16 cellular contexts compared by ENCODE assay signal in the genomic region with DNA sequence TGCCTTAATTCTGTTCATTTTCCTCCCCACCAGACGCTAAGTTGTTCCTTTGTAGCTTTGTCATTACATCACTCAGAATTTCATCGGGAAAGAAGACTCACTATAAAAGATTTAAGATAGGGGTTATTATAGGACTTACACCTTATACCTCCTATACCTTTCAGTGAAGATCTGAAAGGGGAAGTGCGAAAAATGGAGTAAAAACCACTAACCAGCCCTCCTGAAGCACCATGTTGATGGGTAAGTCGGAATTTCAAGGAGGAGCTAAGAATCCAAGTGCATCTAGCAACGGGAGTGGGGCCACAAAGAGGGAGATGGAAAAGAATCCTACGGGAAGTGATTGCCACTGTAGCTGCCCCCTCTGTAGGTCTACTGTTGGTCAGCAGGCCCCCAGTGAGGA.
A peak's percentile ranks its signal among the peaks of the same experiment; 100 is the strongest.
DNase-seq lines count a peak whose midpoint lies in the region; ATAC-seq and TF ChIP-seq lines count a peak whose summit lies in the region.
"Had no signal": no experiment of that assay in that cellular context is flagged by ENCODE, and none has a peak within 500 bp of the region (broad histone marks: within the 10 kb centered on the region; RNA-seq: fewer than 3 reads in every experiment).

No MANE protein-coding gene starts in this region.

- H3K27me3 ChIP-seq in neural progenitor cell, result no peaks in the 10 kb centered on the region

- TF ChIP-seq CTCF in WTC11 (IDR thresholded peaks at IDR 0.05) (no peak), neural progenitor cell (IDR thresholded peaks at IDR 0.05) (no peak)

- H3K4me2 ChIP-seq in neural progenitor cell, result no peak overlapping the region

- peak overlapping the region; percentile 15 for H3K27ac Mint-ChIP-seq in activated naive CD4-positive, alpha-beta T cell treated with anti-CD3 and anti-CD28 coated beads, Interleukin-2, amount 50 U/mL, for 24 hours
- no peak overlapping the region for H3K27ac Mint-ChIP-seq in WTC11
- H3K27ac Mint-ChIP-seq in neural progenitor cell, result no peak overlapping the region
- H3K27ac Mint-ChIP-seq: B cell; CD4-positive, CD25-positive, alpha-beta regulatory T cell; CD8-positive, alpha-beta memory T cell; HFFc6 had no signal

- no peak overlapping the region for H3K4me3 ChIP-seq in neural progenitor cell

- no peaks in the 10 kb centered on the region for H3K36me3 Mint-ChIP-seq in activated naive CD4-positive, alpha-beta T cell treated with anti-CD3 and anti-CD28 coated beads, Interleukin-2, amount 50 U/mL, for 24 hours
- H3K36me3 Mint-ChIP-seq in WTC11 (no peaks in the 10 kb centered on the region), neural progenitor cell (peaks cover 2% of the 10 kb centered on the region)
- H3K36me3 Mint-ChIP-seq: CD4-positive, CD25-positive, alpha-beta regulatory T cell; CD8-positive, alpha-beta memory T cell had no signal

- H3K4me1 Mint-ChIP-seq in activated naive CD4-positive, alpha-beta T cell treated with anti-CD3 and anti-CD28 coated beads, Interleukin-2, amount 50 U/mL, for 24 hours, result no peaks in the 10 kb centered on the region
- no peaks in the 10 kb centered on the region for H3K4me1 Mint-ChIP-seq in WTC11
- peaks cover 2% of the 10 kb centered on the region for H3K4me1 Mint-ChIP-seq in neural progenitor cell
- H3K4me1 Mint-ChIP-seq: B cell; CD4-positive, CD25-positive, alpha-beta regulatory T cell; CD8-positive, alpha-beta memory T cell had no signal

- POLR2A ChIA-PET in WTC11 (lab: Charles Lee), result no interaction called here

- H3K4me1 ChIP-seq in neural progenitor cell, result peaks cover 17% of the 10 kb centered on the region

- peak overlapping the region; percentile 58 for H2AFZ ChIP-seq in neural progenitor cell (replicated peaks)

- no peak overlapping the region for H3K9ac ChIP-seq in neural progenitor cell

- H3K27me3 Mint-ChIP-seq in activated naive CD4-positive, alpha-beta T cell treated with anti-CD3 and anti-CD28 coated beads, Interleukin-2, amount 50 U/mL, for 24 hours, result peaks cover 17% of the 10 kb centered on the region
- no peaks in the 10 kb centered on the region for H3K27me3 Mint-ChIP-seq in WTC11 (ENCODE audit: low read depth)
- no peaks in the 10 kb centered on the region for H3K27me3 Mint-ChIP-seq in neural progenitor cell (ENCODE audit: insufficient read depth, low read depth)

- no peaks in the 10 kb centered on the region for H3K36me3 ChIP-seq in neural progenitor cell

- H3K27ac ChIP-seq in neural progenitor cell, result no peak overlapping the region
- H3K27ac ChIP-seq: HL-60 had no signal

- no peaks in the 10 kb centered on the region for H3K9me3 Mint-ChIP-seq in activated naive CD4-positive, alpha-beta T cell treated with anti-CD3 and anti-CD28 coated beads, Interleukin-2, amount 50 U/mL, for 24 hours
- H3K9me3 Mint-ChIP-seq in WTC11, result no peaks in the 10 kb centered on the region
- peaks cover 2% of the 10 kb centered on the region for H3K9me3 Mint-ChIP-seq in neural progenitor cell
- H3K9me3 Mint-ChIP-seq: CD4-positive, CD25-positive, alpha-beta regulatory T cell; CD8-positive, alpha-beta memory T cell; HFFc6 had no signal

- peak; percentile 60 for ATAC-seq in WTC11
- ATAC-seq: HCT116 had no signal

- no peak for DNase-seq in activated naive CD4-positive, alpha-beta T cell treated with anti-CD3 and anti-CD28 coated beads, Interleukin-2, amount 50 U/mL, for 16 hours
- no peak for DNase-seq in WTC11 (ENCODE audit: low spot score)
- no peak for DNase-seq in neural progenitor cell (ENCODE audit: low spot score)
- no peak for DNase-seq in NCI-H2029 treated with DMSO at 0.1 percent for 48 hours (lab: John Stamatoyannopoulos, UW)
- DNase-seq in ureter (ENCODE audit: low spot score), result no peak
- DNase-seq: C1 segment of cervical spinal cord; CD4-positive, CD25-positive, alpha-beta regulatory T cell; CD8-positive, alpha-beta memory T cell; COR-L47; GOT3; H7; HFFc6 had no signal

- H3K9me3 ChIP-seq in neural progenitor cell (ENCODE audit: low read depth), result no peaks in the 10 kb centered on the region

- H3F3A ChIP-seq in neural progenitor cell (ENCODE audit: low read depth), result peaks cover 21% of the 10 kb centered on the region

- H4K20me1 ChIP-seq in neural progenitor cell (ENCODE audit: low read depth), result no peaks in the 10 kb centered on the region

- CTCF ChIA-PET in WTC11 (lab: Charles Lee), result interaction anchor here (1.0 to 1.3 kb wide), 2 partner anchors 25 to 72 kb away, joined by 5 to 6 read pairs; no protein-coding TSS in a partner anchor

- H3K79me2 ChIP-seq in neural progenitor cell (ENCODE audit: low read depth), result no peaks in the 10 kb centered on the region

- no peak overlapping the region for H3K4me3 Mint-ChIP-seq in activated naive CD4-positive, alpha-beta T cell treated with anti-CD3 and anti-CD28 coated beads, Interleukin-2, amount 50 U/mL, for 24 hours
- H3K4me3 Mint-ChIP-seq in WTC11 (no peak overlapping the region), neural progenitor cell (no peak overlapping the region)
- H3K4me3 Mint-ChIP-seq: B cell; CD4-positive, CD25-positive, alpha-beta regulatory T cell; CD8-positive, alpha-beta memory T cell; HFFc6 had no signal

TF ChIP-seq in WTC11, 78 proteins besides CTCF, POLR2A, EP300 and RAD21:
- no peak for TF ChIP-seq PRRX2 (CRISPR knock-in tag; IDR thresholded peaks at IDR 0.05)
- TF ChIP-seq TEAD4 (CRISPR knock-in tag; IDR thresholded peaks at IDR 0.05), result no peak
- TF ChIP-seq, protein P1, sequence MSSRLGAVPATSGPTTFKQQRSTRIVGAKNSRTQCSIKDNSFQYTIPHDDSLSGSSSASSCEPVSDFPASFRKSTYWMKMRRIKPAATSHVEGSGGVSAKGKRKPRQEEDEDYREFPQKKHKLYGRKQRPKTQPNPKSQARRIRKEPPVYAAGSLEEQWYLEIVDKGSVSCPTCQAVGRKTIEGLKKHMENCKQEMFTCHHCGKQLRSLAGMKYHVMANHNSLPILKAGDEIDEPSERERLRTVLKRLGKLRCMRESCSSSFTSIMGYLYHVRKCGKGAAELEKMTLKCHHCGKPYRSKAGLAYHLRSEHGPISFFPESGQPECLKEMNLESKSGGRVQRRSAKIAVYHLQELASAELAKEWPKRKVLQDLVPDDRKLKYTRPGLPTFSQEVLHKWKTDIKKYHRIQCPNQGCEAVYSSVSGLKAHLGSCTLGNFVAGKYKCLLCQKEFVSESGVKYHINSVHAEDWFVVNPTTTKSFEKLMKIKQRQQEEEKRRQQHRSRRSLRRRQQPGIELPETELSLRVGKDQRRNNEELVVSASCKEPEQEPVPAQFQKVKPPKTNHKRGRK (CRISPR knock-in tag; IDR thresholded peaks at IDR 0.05; ENCODE audit: borderline replicate concordance), result no peak
- no peak for TF ChIP-seq GABPB1 (CRISPR knock-in tag; IDR thresholded peaks at IDR 0.05)
- no peak for TF ChIP-seq OVOL2 (CRISPR knock-in tag; IDR thresholded peaks at IDR 0.05; ENCODE audit: borderline replicate concordance)
- no peak for TF ChIP-seq ZNF423 (CRISPR knock-in tag; IDR thresholded peaks at IDR 0.05)
- TF ChIP-seq, protein P2, sequence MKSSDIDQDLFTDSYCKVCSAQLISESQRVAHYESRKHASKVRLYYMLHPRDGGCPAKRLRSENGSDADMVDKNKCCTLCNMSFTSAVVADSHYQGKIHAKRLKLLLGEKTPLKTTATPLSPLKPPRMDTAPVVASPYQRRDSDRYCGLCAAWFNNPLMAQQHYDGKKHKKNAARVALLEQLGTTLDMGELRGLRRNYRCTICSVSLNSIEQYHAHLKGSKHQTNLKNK (CRISPR knock-in tag; IDR thresholded peaks at IDR 0.05), result no peak
